8 cellular contexts compared by ENCODE assay signal in the genomic region with DNA sequence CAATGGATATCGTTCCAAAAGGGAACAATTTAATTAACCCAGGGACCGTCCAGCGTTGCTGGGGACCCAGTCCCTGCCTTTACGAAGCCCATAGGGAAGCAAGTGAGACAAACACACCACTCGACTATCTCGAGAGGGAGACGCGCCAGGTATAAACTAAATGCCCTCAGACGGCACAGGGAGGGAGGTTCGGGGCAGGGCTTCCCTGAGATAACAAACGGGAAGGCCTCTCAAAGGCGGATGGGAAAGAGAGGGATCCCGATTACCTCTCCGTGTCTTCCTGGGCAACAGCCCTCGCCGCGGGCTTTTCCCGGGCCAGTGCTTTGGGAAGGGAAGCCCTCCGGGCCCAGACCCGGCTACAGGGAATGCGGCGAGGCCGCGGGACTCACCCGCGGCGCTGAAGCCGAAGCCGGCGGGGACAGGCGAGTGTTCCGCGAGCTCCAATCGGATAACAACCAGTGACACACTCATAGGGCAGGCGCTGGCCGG. TPM values are rescaled to one million over a fixed set of nuclear protein-coding genes. Genes with fewer than 3 reads are reported as not detected.
A peak's percentile ranks its signal among the peaks of the same experiment; 100 is the strongest.
DNase-seq lines count a peak whose midpoint lies in the region; ATAC-seq and TF ChIP-seq lines count a peak whose summit lies in the region.

No MANE protein-coding gene starts in this region.

- peaks cover 36% of the 10 kb centered on the region for H3K4me1 Mint-ChIP-seq in activated CD4-positive, alpha-beta memory T cell treated with anti-CD3 and anti-CD28 coated beads, Interleukin-2, amount 10 ng/mL, durations not matched to agents 7 days and 5 days

- H3K9me3 Mint-ChIP-seq in activated CD4-positive, alpha-beta memory T cell treated with anti-CD3 and anti-CD28 coated beads, Interleukin-2, amount 10 ng/mL, durations not matched to agents 7 days and 5 days = no peaks in the 10 kb centered on the region

- POLR2A ChIA-PET in activated CD4-positive, alpha-beta memory T cell treated with anti-CD3 and anti-CD28 coated beads, Interleukin-2, amount 10 ng/mL, durations not matched to agents 7 days and 5 days (lab: Charles Lee) = interaction anchor here (0.6 to 3.9 kb wide), 22 partner anchors 8 to 1222 kb away, joined by 3 to 34 read pairs (median 4); a partner anchor contains a TSS

- peak overlapping the region; percentile 99 for H3K4me3 Mint-ChIP-seq in activated CD4-positive, alpha-beta memory T cell treated with anti-CD3 and anti-CD28 coated beads, Interleukin-2, amount 10 ng/mL, durations not matched to agents 7 days and 5 days

- H3K27ac ChIP-seq in right cardiac atrium (ENCODE audit: low read length) (peak overlapping the region; percentile 97), spleen (peak overlapping the region; percentile 59 to 95 (median 90))

- CTCF ChIA-PET in activated CD4-positive, alpha-beta memory T cell treated with anti-CD3 and anti-CD28 coated beads, Interleukin-2, amount 10 ng/mL, durations not matched to agents 7 days and 5 days (lab: Charles Lee) = interaction anchor here (1.0 to 2.1 kb wide), 4 partner anchors 12 to 289 kb away, joined by 3 to 15 read pairs (median 4); no protein-coding TSS in a partner anchor

- peak overlapping the region; percentile 93 for H3K27ac Mint-ChIP-seq in activated CD4-positive, alpha-beta memory T cell treated with anti-CD3 and anti-CD28 coated beads, Interleukin-2, amount 10 ng/mL, durations not matched to agents 7 days and 5 days

- no peak for TF ChIP-seq POLR2A in spleen (IDR thresholded peaks at IDR 0.05)

- no peak for TF ChIP-seq CTCF in spleen (IDR thresholded peaks at IDR 0.05 in 8 of 11, conservative IDR thresholded peaks at IDR 0.05 in 3 of 11)

- H3K4me1 ChIP-seq in right cardiac atrium (ENCODE audit: control insufficient read depth, insufficient read depth, low read length) (no peaks in the 10 kb centered on the region), spleen (peaks cover 20 to 44% (median 31%) of the 10 kb centered on the region in 6 donors)

- WGBS in right cardiac atrium = under 1% methylated on average over 36 of the region's 36 CpGs
- 0 to 1% (median 1%) methylated on average over 22 to 36 of the region's 36 CpGs for WGBS in spleen, 5 donors

- H3K27me3 ChIP-seq in right cardiac atrium (ENCODE audit: control insufficient read depth, insufficient read depth) (no peaks in the 10 kb centered on the region), spleen (replicated peaks in 1 of 7) (no peaks in the 10 kb centered on the region)

- H3K4me3 ChIP-seq in right cardiac atrium (ENCODE audit: low read length) = peak overlapping the region; percentile 96
- H3K4me3 ChIP-seq in spleen = peak overlapping the region; percentile 70 to 99 (median 95)

- intact Hi-C loops in right cardiac atrium (cut with DNase I) = no loop called here
- intact Hi-C loops in spleen (cut with DNase I; ENCODE audit: low total_unique reads) = no loop called here

- no peaks in the 10 kb centered on the region for H3K9me3 ChIP-seq in right cardiac atrium (ENCODE audit: control insufficient read depth, low read length)
- H3K9me3 ChIP-seq in spleen = no peaks in the 10 kb centered on the region

- DNase-seq in activated gamma-delta T cell treated with anti-CD3 and anti-CD28 coated beads, Interleukin-2, amount 50 U/mL, for 16 hours (ENCODE audit: low read depth) = peak; percentile 1
- DNase-seq in activated gamma-delta T cell treated with Interleukin-2 at 50 U/mL for 16 hours = no peak
- DNase-seq in activated CD4-positive, alpha-beta memory T cell treated with anti-CD3 and anti-CD28 coated beads, Interleukin-2, amount 10 ng/mL, durations not matched to agents 7 days and 5 days = no peak
- DNase-seq in right cardiac atrium = no peak
- no peak for DNase-seq in spleen
- DNase-seq in SIG-M5 treated with dmso at 0.1 percent for 504 hours (lab: John Stamatoyannopoulos, UW; ENCODE audit: unreplicated experiment) = no peak
- DNase-seq in DMS153 (lab: John Stamatoyannopoulos, UW) = no peak

- H3K27me3 Mint-ChIP-seq in activated CD4-positive, alpha-beta memory T cell treated with anti-CD3 and anti-CD28 coated beads, Interleukin-2, amount 10 ng/mL, durations not matched to agents 7 days and 5 days = no peaks in the 10 kb centered on the region

- ATAC-seq in HG03432 (IDR thresholded peaks at IDR 0.05; ENCODE audit: unreplicated experiment) (peak; percentile 9), right cardiac atrium (peak; percentile 11 to 15)

- H3K36me3 Mint-ChIP-seq in activated CD4-positive, alpha-beta memory T cell treated with anti-CD3 and anti-CD28 coated beads, Interleukin-2, amount 10 ng/mL, durations not matched to agents 7 days and 5 days (ENCODE audit: low read depth) = peaks cover 28% of the 10 kb centered on the region

- H3K36me3 ChIP-seq in spleen = peaks cover 5 to 32% (median 28%) of the 10 kb centered on the region in 6 donors

RNA-seq across cellular contexts. Expression of a gene that starts 0.4 kb away (rescaled TPM):
- 10 to 100 TPM; 18.1 to 19.4 TPM for total RNA-seq in activated CD4-positive, alpha-beta memory T cell treated with anti-CD3 and anti-CD28 coated beads, Interleukin-2, amount 10 ng/mL, durations not matched to agents 7 days and 5 days
- total RNA-seq in right cardiac atrium (10 to 100 TPM; 12.3 to 14.7 (median 13.0) TPM), spleen (10 to 100 TPM; 16.0 to 19.6 (median 16.6) TPM)
- polyA plus RNA-seq in right cardiac atrium (5.8 TPM), spleen (1 to 10 TPM; 6.4 to 7.3 (median 6.5) TPM)

RNA-seq across cellular contexts. Expression of a gene that starts 0.5 kb away (rescaled TPM):
- total RNA-seq in activated CD4-positive, alpha-beta memory T cell treated with anti-CD3 and anti-CD28 coated beads, Interleukin-2, amount 10 ng/mL, durations not matched to agents 7 days and 5 days = 10 to 100 TPM; 25.3 to 28.5 TPM
- total RNA-seq in right cardiac atrium (10 to 100 TPM; 17.4 to 30.0 (median 22.2) TPM), spleen (10 to 100 TPM; 24.7 to 40.5 (median 30.0) TPM)
- polyA plus RNA-seq in right cardiac atrium (20.0 TPM), spleen (10 to 100 TPM; 10.2 to 18.8 (median 15.8) TPM)
